Comparison of ENCODE assay signal across 25 cellular contexts in genomic region chr3:38837358-38837757, GRCh38. TPM values are rescaled to one million over a fixed set of nuclear protein-coding genes. Genes with fewer than 3 reads are reported as not detected.
DNase-seq lines count a peak whose midpoint lies in the region; ATAC-seq, FAIRE-seq and TF ChIP-seq lines count a peak whose summit lies in the region.
"Had no signal": no experiment of that assay in that cellular context is flagged by ENCODE, and none has a peak within 500 bp of the region (broad histone marks: within the 10 kb centered on the region; RNA-seq: fewer than 3 reads in every experiment).

No MANE protein-coding gene starts in this region.

- 0% methylated on average over 4 of the region's 4 CpGs for WGBS in K562 (ENCODE audit: insufficient coverage, low coverage, missing lambda C conversion rate)

- no peak overlapping the region for H3K4me3 ChIP-seq in HCT116 (replicated peaks in 1 of 2; ENCODE audit: low read depth in 1 of 2, low read length in 2 of 2)
- no peak overlapping the region for H3K4me3 ChIP-seq in K562
- H3K4me3 ChIP-seq: SJCRH30 had no signal

- H3K9me3 ChIP-seq in HCT116 (ENCODE audit: control insufficient read depth in 1 of 2, insufficient read depth in 1 of 2, low read depth in 1 of 2, low read length in 2 of 2) (no peaks in the 10 kb centered on the region), K562 (replicated peaks; ENCODE audit: control insufficient read depth, insufficient read depth, low read depth, low read length) (no peaks in the 10 kb centered on the region)
- H3K9me3 ChIP-seq: SJCRH30 had no signal

- H3K27ac ChIP-seq in HCT116 (ENCODE audit: low read depth, low read length) (no peak overlapping the region), K562 (ENCODE audit: extremely low read depth, low read depth, low read length) (no peak overlapping the region)
- H3K27ac ChIP-seq: SJCRH30 had no signal

- RAD21 ChIA-PET in HCT116 (lab: Charles Lee; ENCODE audit: low non-redundant PET in 1 of 2, low total read pairs in 2 of 2, uncharacterized antibody in 2 of 2, unreplicated experiment in 2 of 2), result no interaction called here

- POLR2A ChIA-PET in HCT116 (lab: Charles Lee) (no interaction called here), K562 (lab: Yijun Ruan, JAX) (no interaction called here)

- FAIRE-seq in K562 (lab: Jason Lieb, UNC), result no peak
- FAIRE-seq: GM12891, RCC 7860 had no signal

- H3K9ac ChIP-seq in HCT116 (ENCODE audit: low read length) (no peak overlapping the region), K562 (ENCODE audit: insufficient read depth in 1 of 2, low read depth in 2 of 2, low read length in 2 of 2) (no peak overlapping the region)

- TF ChIP-seq CTCF in HCT116 (IDR thresholded peaks at IDR 0.05 in 2 of 3, conservative IDR thresholded peaks at IDR 0.05 in 1 of 3; ENCODE audit: borderline replicate concordance in 1 of 3, insufficient read depth in 1 of 3, low read depth in 2 of 3, low read length in 2 of 3), result no peak
- no peak for TF ChIP-seq CTCF in K562 (IDR thresholded peaks at IDR 0.05 in 2 of 3, conservative IDR thresholded peaks at IDR 0.05 in 1 of 3; ENCODE audit: insufficient read depth in 2 of 3, low read depth in 1 of 3, low read length in 3 of 3)

- H3K79me2 ChIP-seq in HCT116 (ENCODE audit: insufficient read depth, low read length), result no peaks in the 10 kb centered on the region
- H3K79me2 ChIP-seq in K562 (ENCODE audit: control insufficient read depth, insufficient read depth, low read length), result no peaks in the 10 kb centered on the region

- no peaks in the 10 kb centered on the region for H3K9me2 ChIP-seq in HCT116 (ENCODE audit: insufficient read depth)

- H3K36me3 ChIP-seq in HCT116 (ENCODE audit: control insufficient read depth in 1 of 2, insufficient read depth in 2 of 2, low read length in 2 of 2) (no peaks in the 10 kb centered on the region), K562 (ENCODE audit: control insufficient read depth, insufficient read depth, low read length) (no peaks in the 10 kb centered on the region)
- H3K36me3 ChIP-seq: SJCRH30 had no signal

- TF ChIP-seq POLR2A in HCT116 (IDR thresholded peaks at IDR 0.05; ENCODE audit: borderline replicate concordance, extremely low read depth, insufficient read depth, insufficient read length) (no peak), K562 (conservative IDR thresholded peaks at IDR 0.05) (no peak)

- no peak overlapping the region for H2AFZ ChIP-seq in HCT116 (ENCODE audit: low read depth, low read length, poor library complexity, severe bottlenecking)
- no peak overlapping the region for H2AFZ ChIP-seq in K562 (ENCODE audit: low read depth, low read length)

- no peaks in the 10 kb centered on the region for H4K20me1 ChIP-seq in HCT116 (ENCODE audit: insufficient read depth)
- H4K20me1 ChIP-seq in K562 (replicated peaks; ENCODE audit: control insufficient read depth, insufficient read depth, low read length), result no peaks in the 10 kb centered on the region

- BruUV-seq in HCT116 (replicated peaks; lab: Mats Ljungman, UMichigan) (no TSS peak), K562 (replicated peaks; lab: Mats Ljungman, UMichigan) (no TSS peak)

- H3K4me1 ChIP-seq in HCT116 (ENCODE audit: control insufficient read depth in 1 of 2, insufficient read depth in 2 of 2, low read length in 2 of 2) (peaks cover 23 to 37% of the 10 kb centered on the region in 2 experiments), K562 (replicated peaks in 1 of 2; ENCODE audit: control insufficient read depth in 2 of 2, insufficient read depth in 2 of 2, low read length in 2 of 2) (peaks cover 3 to 6% of the 10 kb centered on the region in 2 experiments; a peak in 3 of 5 replicates)

- TF ChIP-seq RAD21 in HCT116 (IDR thresholded peaks at IDR 0.05; ENCODE audit: low read depth) (no peak), K562 (CRISPR knock-in tag; conservative IDR thresholded peaks at IDR 0.05 in 1 of 2, IDR thresholded peaks at IDR 0.05 in 1 of 2) (no peak)

- H3K4me2 ChIP-seq in HCT116 (ENCODE audit: low read length), result no peak overlapping the region
- H3K4me2 ChIP-seq in K562 (ENCODE audit: insufficient read depth, low read length), result no peak overlapping the region

- TF ChIP-seq EP300 in K562 (IDR thresholded peaks at IDR 0.05; ENCODE audit: low read length), result no peak

- CTCF ChIA-PET in HCT116 (lab: Charles Lee), result no interaction called here
- CTCF ChIA-PET in K562 (lab: Yijun Ruan, JAX; ENCODE audit: low intra/inter-chr PET ratio), result no interaction called here

- in situ Hi-C loops in K562 (cut with MboI), result no loop called here

- no peak for DNase-seq in HCT116 (ENCODE audit: low read depth, low spot score)
- no peak for DNase-seq in K562 (ENCODE audit: extremely low read depth in 1 of 4, low spot score in 3 of 4)
- DNase-seq in iPS-NIHi7 (ENCODE audit: extremely low spot score), result peak; percentile 38
- peak; percentile 41 for DNase-seq in renal cortical epithelial cell (ENCODE audit: low read depth)
- DNase-seq in NCI-H146 treated with DMSO at 0.1 percent for 48 hours (lab: John Stamatoyannopoulos, UW; ENCODE audit: unreplicated experiment), result no peak
- DNase-seq in NCI-H1694 (lab: John Stamatoyannopoulos, UW), result no peak
- DNase-seq: CD4-positive, CD25-positive, alpha-beta regulatory T cell; COR-L47; DMS 273 treated with DMSO at 0.1 percent for 48 hours; DMS79 treated with DMSO at 0.1 percent for 48 hours; GOT3; KBM-7; NCI-H1105; NCI-H1694 treated with DMSO at 0.1 percent for 48 hours; NCI-H2081 treated with DMSO at 0.1 percent for 48 hours; NCI-H446 treated with DMSO at 0.1 percent for 48 hours; NCI-H526 treated with DMSO at 0.1 percent for 48 hours; OCI-M1 had no signal

- intact Hi-C loops in HCT116 (cut with micrococcal nuclease) (no loop called here), K562 (cut with micrococcal nuclease) (no loop called here)

- no peaks in the 10 kb centered on the region for H3K9me1 ChIP-seq in K562 (ENCODE audit: control insufficient read depth, insufficient read depth, low read length)

- ATAC-seq in HCT116 (0 out of 2 replicates have a peak, but pooled peaks have one; percentile 25), K562 (peak; percentile 37; the same call in 2 of the 3 replicates), GM21576 (IDR thresholded peaks at IDR 0.05; ENCODE audit: unreplicated experiment) (no peak)

- H3K27me3 ChIP-seq in HCT116 (ENCODE audit: insufficient read depth, low read length) (peaks cover 7% of the 10 kb centered on the region), K562 (ENCODE audit: control insufficient read depth in 2 of 2, insufficient read depth in 2 of 2, low read length in 2 of 2) (peaks cover 0 to 8% of the 10 kb centered on the region in 2 experiments; a peak in 3 of 5 replicates)
- H3K27me3 ChIP-seq: SJCRH30 had no signal

TF ChIP-seq in HCT116, 20 proteins besides CTCF, POLR2A, EP300 and RAD21 (continues in another document):
- TF ChIP-seq CBX3 (IDR thresholded peaks at IDR 0.05; ENCODE audit: low read depth) (no peak), EGR1 (IDR thresholded peaks at IDR 0.05; ENCODE audit: low read depth) (no peak)

TF ChIP-seq in K562, 482 proteins besides CTCF, POLR2A, EP300 and RAD21:
- TF ChIP-seq PHF20 (IDR thresholded peaks at IDR 0.05; ENCODE audit: partially characterized antibody) (no peak), ZBTB17 (CRISPR knock-in tag; IDR thresholded peaks at IDR 0.05) (no peak), POLR2AphosphoS2 (IDR thresholded peaks at IDR 0.05; ENCODE audit: low read length) (no peak), SIRT6 (IDR thresholded peaks at IDR 0.05; ENCODE audit: low read depth, low read length) (no peak)
TF ChIP-seq in K562: peak in this region for 0.

RNA-seq across cellular contexts. Expression of gene SCN10A, which starts 21.3 kb away (rescaled TPM):
- total RNA-seq in HCT116 (2021; ENCODE audit: unreplicated experiment) (not detected), K562 (2014; rRNA removed) (not detected in 2 replicates), K562 (2014; rRNA removed; fragmentation: Illumina TruSeq; extraction: Trizol) (not detected in 2 replicates), K562 (2015; rRNA removed; fragmentation: Illumina TruSeq; extraction: Trizol) (not detected in 2 replicates), K562 (2021) (not detected in 2 replicates), renal cortical epithelial cell (not detected in 2 replicates)
- polyA plus RNA-seq in HCT116 (2012), result not detected in 2 replicates
- total RNA-seq in K562 (2011; cell fraction: chromatin; rRNA removed; ENCODE audit: low replicate concordance), result not detected in 2 replicates
- not detected in 2 replicates for total RNA-seq in K562 (2011; cell fraction: nucleolus; rRNA removed)
- not detected in 2 replicates for total RNA-seq in K562 (2011; cell fraction: nucleoplasm; rRNA removed)
- polyA plus RNA-seq in K562 (2011; rRNA removed) (not detected in 2 replicates), K562 (2014; fragmentation: Illumina TruSeq; extraction: Trizol) (not detected in 2 replicates), K562 (2014; fragmentation: Nextera tagmentation; extraction: Ambion mirVana) (not detected), K562 (2014; rRNA removed) (not detected in 2 replicates)
- not detected in 2 replicates for polyA plus RNA-seq in K562 (2011; cell fraction: cytosol; rRNA removed)
- not detected in 2 replicates for polyA plus RNA-seq in K562 (2011; cell fraction: nucleus; rRNA removed)
- polyA plus RNA-seq in K562 (2012), result not detected in 2 replicates
- not detected in 2 replicates for polyA minus RNA-seq in K562 (2011; rRNA and poly(A)+ RNA removed)
- not detected in 2 replicates for polyA minus RNA-seq in K562 (2011; cell fraction: cytosol; rRNA and poly(A)+ RNA removed)
- polyA minus RNA-seq in K562 (2011; cell fraction: nucleus; rRNA and poly(A)+ RNA removed), result not detected in 2 replicates
- total RNA-seq: A673; CD4-positive, CD25-positive, alpha-beta regulatory T cell; G401; SJCRH30 had no signal
- polyA plus RNA-seq: BJ; CD4-positive, CD25-positive, alpha-beta regulatory T cell had no signal

Comparison
In these comparisons a context has a peak if more than half of its experiments do, and no peak if none do; other contexts are left out.
1. DNase-seq: peak in iPS-NIHi7 (single experiment) and renal cortical epithelial cell (single experiment); none in HCT116 (single experiment), K562 (0 of 4), NCI-H146 treated with DMSO at 0.1 percent for 48 hours (single experiment) and NCI-H1694 (single experiment).